ENCODE assay signal across 9 cellular contexts in the genomic region with DNA sequence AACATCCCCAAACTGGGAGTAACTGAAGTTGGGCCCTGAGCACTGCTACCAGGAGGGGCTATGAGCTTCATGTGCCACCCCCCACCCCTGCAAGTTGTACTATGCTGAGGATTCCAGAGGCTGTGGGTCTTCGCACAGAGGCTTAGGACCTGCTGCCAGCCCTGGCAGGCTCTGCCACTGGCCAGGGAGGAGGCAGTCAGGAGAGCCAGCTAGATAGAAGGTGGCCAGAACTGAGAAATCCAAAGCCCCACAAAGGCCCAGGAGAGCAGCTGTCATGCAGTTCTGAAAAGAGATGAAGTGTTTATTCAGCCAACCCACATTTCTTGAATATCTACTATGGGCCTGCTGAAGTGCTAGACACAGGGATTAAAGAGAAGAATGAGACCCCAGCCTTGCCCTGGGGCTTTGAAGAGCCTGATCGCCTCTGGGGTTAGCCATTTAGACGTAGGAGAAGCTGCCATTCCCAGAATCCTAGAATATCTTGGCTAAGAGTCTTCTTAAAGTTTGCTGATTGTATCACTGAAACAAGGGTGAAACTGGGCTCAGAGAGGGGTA. TPM values are rescaled to one million over a fixed set of nuclear protein-coding genes. Genes with fewer than 3 reads are reported as not detected.
DNase-seq lines count a peak whose midpoint lies in the region; ATAC-seq and TF ChIP-seq lines count a peak whose summit lies in the region.
"Had no signal": no experiment of that assay in that cellular context is flagged by ENCODE, and none has a peak within 500 bp of the region (broad histone marks: within the 10 kb centered on the region; RNA-seq: fewer than 3 reads in every experiment).

No MANE protein-coding gene starts in this region.

- peak overlapping the region in 5 of 8 donors; percentile 24 to 70 (median 45) for H3K27ac Mint-ChIP-seq in CD8-positive, alpha-beta memory T cell
- no peak overlapping the region for H3K27ac Mint-ChIP-seq in nephron progenitor cell

- dilution Hi-C loops in IMR-90 (cut with HindIII; ENCODE audit: low sequenced_read_pairs, unreplicated experiment) = no loop called here

- H2BK20ac ChIP-seq in IMR-90 (ENCODE audit: low read depth, low read length) = no peak overlapping the region

- CTCF ChIA-PET in CD8-positive, alpha-beta memory T cell (lab: Charles Lee) = interaction anchor here (1.2 to 2.7 kb wide), 5 partner anchors 9 to 249 kb away, joined by 3 to 33 read pairs (median 4); partner anchors contain the start of genes C9orf43, HDHD3, POLE3 and SLC31A2
- CTCF ChIA-PET in IMR-90 (lab: Yijun Ruan, JAX) = no interaction called here

- no peak overlapping the region for H2AFZ ChIP-seq in IMR-90 (replicated peaks; ENCODE audit: low read length, poor library complexity)

- peaks cover 19 to 37% (median 19%) of the 10 kb centered on the region in 3 donors for H3K4me1 Mint-ChIP-seq in CD8-positive, alpha-beta memory T cell
- peaks cover 18% of the 10 kb centered on the region for H3K4me1 Mint-ChIP-seq in nephron progenitor cell

- H2BK15ac ChIP-seq in IMR-90 (ENCODE audit: low read depth, low read length) = no peak overlapping the region

- H4K20me1 ChIP-seq in IMR-90 (ENCODE audit: insufficient read depth, low read length) = no peaks in the 10 kb centered on the region

- peak overlapping the region; percentile 30 for H2AK9ac ChIP-seq in IMR-90 (replicated peaks; ENCODE audit: low read depth, low read length, poor library complexity)

- no peak for TF ChIP-seq POLR2A in IMR-90 (IDR thresholded peaks at IDR 0.05; ENCODE audit: low read depth, low read length)
- TF ChIP-seq POLR2A in breast epithelium (IDR thresholded peaks at IDR 0.05) = no peak

- H2BK5ac ChIP-seq in IMR-90 (ENCODE audit: low read depth, low read length, poor library complexity, severe bottlenecking) = no peak overlapping the region

- peaks cover 0 to 2% of the 10 kb centered on the region in 2 donors for H3K27me3 Mint-ChIP-seq in CD8-positive, alpha-beta memory T cell
- H3K27me3 Mint-ChIP-seq in nephron progenitor cell (ENCODE audit: low read depth, poor library complexity) = peaks cover 4% of the 10 kb centered on the region

- no peaks in the 10 kb centered on the region for H3K36me3 ChIP-seq in CD8-positive, alpha-beta memory T cell (ENCODE audit: insufficient read depth, low read length)
- H3K36me3 ChIP-seq in IMR-90 (ENCODE audit: control insufficient read depth, insufficient read depth, low read length) = no peaks in the 10 kb centered on the region
- no peaks in the 10 kb centered on the region for H3K36me3 ChIP-seq in breast epithelium

- peaks cover 16% of the 10 kb centered on the region for H3K4me1 ChIP-seq in CD8-positive, alpha-beta memory T cell (ENCODE audit: insufficient read depth, low read length)
- H3K4me1 ChIP-seq in IMR-90 (ENCODE audit: control insufficient read depth, insufficient read depth, low read length) (peaks cover 8% of the 10 kb centered on the region), breast epithelium (peaks cover 0 to 7% of the 10 kb centered on the region in 2 donors)

- TF ChIP-seq CTCF in IMR-90 (conservative IDR thresholded peaks at IDR 0.05; ENCODE audit: low read depth, low read length) (no peak), breast epithelium (IDR thresholded peaks at IDR 0.05) (no peak), nephron progenitor cell (IDR thresholded peaks at IDR 0.05) (no peak)

- H3K36me3 Mint-ChIP-seq in CD8-positive, alpha-beta memory T cell = peaks cover 0 to 14% (median 3%) of the 10 kb centered on the region in 3 donors
- peaks cover 7% of the 10 kb centered on the region for H3K36me3 Mint-ChIP-seq in nephron progenitor cell (ENCODE audit: low read depth)

- H3K4me2 ChIP-seq in IMR-90 (ENCODE audit: low read depth, low read length) = no peak overlapping the region; the same call in 1 of the 2 replicates

- H3K27ac ChIP-seq in CD8-positive, alpha-beta memory T cell (ENCODE audit: low read depth, low read length) = no peak overlapping the region
- H3K27ac ChIP-seq in IMR-90 (ENCODE audit: insufficient read depth, low read length) (no peak overlapping the region), breast epithelium (peak overlapping the region; percentile 15 to 80)

- DNase-seq in CD8-positive, alpha-beta memory T cell = no peak
- DNase-seq in IMR-90 = no peak
- no peak for DNase-seq in breast epithelium (ENCODE audit: low spot score in 2 of 2)
- no peak for DNase-seq in nephron progenitor cell
- DNase-seq in cortex of kidney (lab: John Stamatoyannopoulos, UW) = no peak
- no peak for DNase-seq in NCI-H1436 (lab: John Stamatoyannopoulos, UW)
- DNase-seq in midbrain (lab: John Stamatoyannopoulos, UW) = no peak
- no peak for DNase-seq in NCI-H524 treated with DMSO at 0.1 percent for 48 hours (lab: John Stamatoyannopoulos, UW)
- DNase-seq: NCI-H774 had no signal

- no peak overlapping the region; the same call in 1 of the 2 replicates for H3K4ac ChIP-seq in IMR-90 (ENCODE audit: low read depth, low read length)

- H3K23ac ChIP-seq in IMR-90 (ENCODE audit: low read depth, low read length) = 0 out of 2 replicates have a peak overlapping the region, but pooled peaks have one; percentile 4

- H2BK120ac ChIP-seq in IMR-90 (ENCODE audit: low read depth, low read length) = no peak overlapping the region

- H3K9me3 Mint-ChIP-seq in CD8-positive, alpha-beta memory T cell = no peaks in the 10 kb centered on the region
- H3K9me3 Mint-ChIP-seq in nephron progenitor cell = no peaks in the 10 kb centered on the region

- in situ Hi-C loops in IMR-90 (cut with MboI; ENCODE audit: low sequenced_read_pairs) = no loop called here

- peaks cover 20 to 35% of the 10 kb centered on the region in 2 experiments for H3K79me1 ChIP-seq in IMR-90 (ENCODE audit: low read depth in 1 of 2, low read length in 2 of 2)

- peak overlapping the region; percentile 52 for H3K4me3 ChIP-seq in CD8-positive, alpha-beta memory T cell (ENCODE audit: low read length)
- H3K4me3 ChIP-seq in IMR-90 (ENCODE audit: insufficient read depth, low read depth, low read length) (no peak overlapping the region), breast epithelium (peak overlapping the region in 2 of 3 donors; percentile 78 to 85)

- peaks cover 2% of the 10 kb centered on the region; the same call in 1 of the 2 replicates for H3K9me1 ChIP-seq in IMR-90 (ENCODE audit: insufficient read depth, low read length)

- no peak for TF ChIP-seq RAD21 in IMR-90 (IDR thresholded peaks at IDR 0.05; ENCODE audit: low read length)

- H4K5ac ChIP-seq in IMR-90 (ENCODE audit: low read depth, low read length) = no peak overlapping the region

- ATAC-seq in IMR-90 (ENCODE audit: low read depth) = no peak

- no CpG with 5 or more reads among the region's 3 CpGs for WGBS in IMR-90 (ENCODE audit: extremely low coverage in 2 of 2, insufficient read length in 1 of 2), 2 experiments

- intact Hi-C loops in IMR-90 (cut with micrococcal nuclease) = loop anchor here (5.0 kb wide), 1 partner anchor 193 kb away; no protein-coding TSS in a partner anchor
- intact Hi-C loops in breast epithelium (cut with DNase I; ENCODE audit: low total_unique reads) = no loop called here

- POLR2A ChIA-PET in CD8-positive, alpha-beta memory T cell (lab: Charles Lee) = interaction anchor here (1.7 kb wide), 1 partner anchor 50 kb away, joined by 4 read pairs; the partner anchor contains the start of gene BSPRY
- POLR2A ChIA-PET in IMR-90 (lab: Charles Lee; ENCODE audit: unreplicated experiment) = no interaction called here

- no peaks in the 10 kb centered on the region for H3K27me3 ChIP-seq in CD8-positive, alpha-beta memory T cell (ENCODE audit: insufficient read depth, low read length, poor library complexity, severe bottlenecking)
- H3K27me3 ChIP-seq in IMR-90 (ENCODE audit: control insufficient read depth, insufficient read depth, low read length) (no peaks in the 10 kb centered on the region), breast epithelium (no peaks in the 10 kb centered on the region)

- no peak overlapping the region for H2AK5ac ChIP-seq in IMR-90 (ENCODE audit: low read depth, low read length)

- peak overlapping the region; percentile 70 to 99 (median 86) for H3K4me3 Mint-ChIP-seq in CD8-positive, alpha-beta memory T cell
- peak overlapping the region; percentile 90 for H3K4me3 Mint-ChIP-seq in nephron progenitor cell

- no peak overlapping the region for H4K91ac ChIP-seq in IMR-90 (ENCODE audit: insufficient read depth, low read depth, low read length)

- H3K18ac ChIP-seq in IMR-90 (ENCODE audit: low read depth, low read length) = no peak overlapping the region

- H4K8ac ChIP-seq in IMR-90 (ENCODE audit: low read depth in 2 of 2, low read length in 2 of 2) = no peak overlapping the region

- H3K14ac ChIP-seq in IMR-90 (replicated peaks; ENCODE audit: low read depth, low read length) = no peak overlapping the region

- no peak overlapping the region for H3K56ac ChIP-seq in IMR-90 (ENCODE audit: extremely low read depth, insufficient read depth, low read length)

- H3K9ac ChIP-seq in IMR-90 (ENCODE audit: low read depth, low read length) = no peak overlapping the region

- H3K9me3 ChIP-seq in CD8-positive, alpha-beta memory T cell (ENCODE audit: low read length) = no peaks in the 10 kb centered on the region
- no peaks in the 10 kb centered on the region for H3K9me3 ChIP-seq in IMR-90 (ENCODE audit: control insufficient read depth, insufficient read depth, low read length)
- H3K9me3 ChIP-seq in breast epithelium = no peaks in the 10 kb centered on the region

- no TSS peak for BruUV-seq in IMR-90 (replicated peaks; lab: Mats Ljungman, UMichigan)

RNA-seq across cellular contexts. Expression of gene ALAD, which starts 1.4 kb away (rescaled TPM):
- total RNA-seq in CD8-positive, alpha-beta memory T cell = 10 to 100 TPM; 22.3 to 22.8 TPM
- 22.1 TPM for polyA plus RNA-seq in CD8-positive, alpha-beta memory T cell
- 10.3 and 11.1 TPM in 2 replicates for total RNA-seq in IMR-90 (2012; rRNA removed)
- polyA plus RNA-seq in IMR-90 (2012; rRNA removed) = 14.9 and 15.6 TPM in 2 replicates
- polyA plus RNA-seq in IMR-90 (2012; cell fraction: cytosol; rRNA removed) = 9.6 and 10.7 TPM in 2 replicates
- polyA plus RNA-seq in IMR-90 (2012; cell fraction: nucleus; rRNA removed; ENCODE audit: low replicate concordance) = 20.4 and 20.8 TPM in 2 replicates
- 10 to 100 TPM; 27.4 to 28.5 (median 28.3) TPM for total RNA-seq in breast epithelium

RNA-seq across cellular contexts. Expression of gene POLE3, which starts 10.8 kb away (rescaled TPM):
- total RNA-seq in CD8-positive, alpha-beta memory T cell = 10 to 100 TPM; 88.2 to 88.5 TPM
- 115 TPM for polyA plus RNA-seq in CD8-positive, alpha-beta memory T cell
- 43.0 and 48.3 TPM in 2 replicates for total RNA-seq in IMR-90 (2012; rRNA removed)
- 33.4 and 34.8 TPM in 2 replicates for polyA plus RNA-seq in IMR-90 (2012; rRNA removed)
- polyA plus RNA-seq in IMR-90 (2012; cell fraction: cytosol; rRNA removed) = 14.6 and 19.9 TPM in 2 replicates
- polyA plus RNA-seq in IMR-90 (2012; cell fraction: nucleus; rRNA removed; ENCODE audit: low replicate concordance) = 35.9 and 55.9 TPM in 2 replicates
- total RNA-seq in breast epithelium = 10 to 100 TPM; 34.2 to 46.1 (median 35.1) TPM

RNA-seq across cellular contexts. Expression of gene C9orf43, which starts 10.8 kb away (rescaled TPM):
- total RNA-seq in CD8-positive, alpha-beta memory T cell = under 1 TPM; 0.84 to 0.90 TPM
- polyA plus RNA-seq in CD8-positive, alpha-beta memory T cell = 0.83 TPM
- total RNA-seq in IMR-90 (2012; rRNA removed) (0.28 and 0.36 TPM in 2 replicates), breast epithelium (1 to 10 TPM in 1 of 3 donors, under 1 TPM in 2; 0.59 to 1.6 (median 0.66) TPM)
- 0.24 and 0.46 TPM in 2 replicates for polyA plus RNA-seq in IMR-90 (2012; rRNA removed)
- polyA plus RNA-seq in IMR-90 (2012; cell fraction: cytosol; rRNA removed) = 0.03 and 0.18 TPM in 2 replicates
- polyA plus RNA-seq in IMR-90 (2012; cell fraction: nucleus; rRNA removed; ENCODE audit: low replicate concordance) = 0.28 and 0.56 TPM in 2 replicates

RNA-seq across cellular contexts. Expression of gene HDHD3, which starts 22.9 kb away (rescaled TPM):
- 10 to 100 TPM; 11.9 to 14.3 TPM for total RNA-seq in CD8-positive, alpha-beta memory T cell
- polyA plus RNA-seq in CD8-positive, alpha-beta memory T cell = 39.6 TPM
- total RNA-seq in IMR-90 (2012; rRNA removed) (6.9 and 7.0 TPM in 2 replicates), breast epithelium (10 to 100 TPM; 24.5 to 66.9 (median 54.1) TPM)
- polyA plus RNA-seq in IMR-90 (2012; rRNA removed) = 8.6 and 9.4 TPM in 2 replicates
- polyA plus RNA-seq in IMR-90 (2012; cell fraction: cytosol; rRNA removed) = 6.2 and 11.7 TPM in 2 replicates
- 16.7 and 28.5 TPM in 2 replicates for polyA plus RNA-seq in IMR-90 (2012; cell fraction: nucleus; rRNA removed; ENCODE audit: low replicate concordance)

RNA-seq across cellular contexts. Expression of gene BSPRY, which starts 50.4 kb away (rescaled TPM):
- total RNA-seq in CD8-positive, alpha-beta memory T cell = 1 to 10 TPM; 1.4 to 1.8 TPM
- 0.55 TPM for polyA plus RNA-seq in CD8-positive, alpha-beta memory T cell
- total RNA-seq in IMR-90 (2012; rRNA removed) = not detected in 2 replicates
- not detected in 2 replicates for polyA plus RNA-seq in IMR-90 (2012; rRNA removed)
- polyA plus RNA-seq in IMR-90 (2012; cell fraction: cytosol; rRNA removed) = not detected in 2 replicates
- polyA plus RNA-seq in IMR-90 (2012; cell fraction: nucleus; rRNA removed; ENCODE audit: low replicate concordance) = not detected in 2 replicates
- total RNA-seq in breast epithelium = 10 to 100 TPM in 2 of 3 donors, 1 to 10 TPM in 1; 1.1 to 35.3 (median 27.9) TPM

Comparison
In these comparisons a context has a peak if more than half of its experiments do, and no peak if none do; other contexts are left out.
1. H3K27ac ChIP-seq: peak in breast epithelium (2 of 2); none in CD8-positive, alpha-beta memory T cell (single experiment) and IMR-90 (single experiment).